ENCODE assay signal across 15 cellular contexts in the genomic region with DNA sequence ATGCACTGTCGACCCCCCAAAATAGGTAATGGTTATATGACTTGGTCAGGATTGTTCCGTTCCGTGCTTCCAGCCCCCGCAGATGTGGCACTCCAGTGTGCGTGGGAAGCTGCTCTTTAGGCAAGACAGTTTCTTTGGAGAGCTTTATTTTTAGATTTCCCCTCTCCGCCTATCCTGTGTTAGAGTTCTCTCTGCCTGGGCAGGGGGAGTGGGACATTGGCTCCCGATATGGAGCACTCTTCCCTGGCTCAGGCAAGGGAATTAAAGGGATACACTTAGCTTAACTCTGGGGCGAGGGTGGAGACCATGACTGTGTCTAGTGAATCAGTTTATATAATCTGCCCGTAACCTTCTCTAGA. TPM values are rescaled to one million over a fixed set of nuclear protein-coding genes. Genes with fewer than 3 reads are reported as not detected.
DNase-seq lines count a peak whose midpoint lies in the region; ATAC-seq and TF ChIP-seq lines count a peak whose summit lies in the region.
"Had no signal": no experiment of that assay in that cellular context is flagged by ENCODE, and none has a peak within 500 bp of the region (broad histone marks: within the 10 kb centered on the region; RNA-seq: fewer than 3 reads in every experiment).

No MANE protein-coding gene starts in this region.

- peaks cover 0 to 31% of the 10 kb centered on the region in 2 donors for H3K4me1 ChIP-seq in right atrium auricular region
- H3K4me1 ChIP-seq in psoas muscle, result peaks cover 6% of the 10 kb centered on the region

- WGBS in psoas muscle, 3 donors, result 53 to 70% (median 53%) methylated on average over 9 of the region's 9 CpGs

- H3K36me3 ChIP-seq in right atrium auricular region (no peaks in the 10 kb centered on the region), psoas muscle (ENCODE audit: insufficient read depth in 1 of 2, low read depth in 1 of 2) (no peaks in the 10 kb centered on the region)

- H3K4me3 ChIP-seq in choroid plexus epithelial cell (ENCODE audit: low read depth, low read length) (peak overlapping the region; percentile 13), right atrium auricular region (peak overlapping the region in 1 of 2 donors; percentile 22), psoas muscle (no peak overlapping the region)

- DNase-seq in choroid plexus epithelial cell (ENCODE audit: low read depth) (peak; percentile 13), right atrium auricular region (ENCODE audit: low spot score) (no peak), psoas muscle (no peak), NCI-H1436 treated with DMSO at 0.1 percent for 48 hours (lab: John Stamatoyannopoulos, UW) (no peak), NCI-H345 (lab: John Stamatoyannopoulos, UW) (no peak)
- DNase-seq: activated CD8-positive, alpha-beta T cell treated with anti-CD3 and anti-CD28 coated beads, Interleukin-2, amount 10 ng/mL, durations not matched to agents 7 days and 5 days; C1 segment of cervical spinal cord; effector CD4-positive, alpha-beta T cell; hippocampal formation; MM.1S; stimulated activated CD4-positive, alpha-beta T cell treated with anti-CD3 and anti-CD28 coated beads, Interleukin-12 subunit alpha, Interleukin-12 subunit beta, amount 100 ng/mL, for 4 hours had no signal

- H3K27me3 ChIP-seq in right atrium auricular region (no peaks in the 10 kb centered on the region), psoas muscle (ENCODE audit: insufficient read depth in 3 of 3, low read length in 2 of 3) (peaks cover 0 to 16% (median 0%) of the 10 kb centered on the region in 3 donors)

- H3K27ac ChIP-seq in C4-2B, result peak overlapping the region; percentile 81
- peak overlapping the region; percentile 60 to 81 for H3K27ac ChIP-seq in right atrium auricular region
- no peak overlapping the region for H3K27ac ChIP-seq in psoas muscle
- H3K27ac ChIP-seq: HL-60 had no signal

- intact Hi-C loops in psoas muscle (cut with DNase I), result no loop called here

- peak in 3 of 4 donors; percentile 67 to 71 (median 69) for ATAC-seq in psoas muscle
- no peak for ATAC-seq in GM21529 (IDR thresholded peaks at IDR 0.05; ENCODE audit: unreplicated experiment)
- no peak for ATAC-seq in GM18907 (IDR thresholded peaks at IDR 0.05; ENCODE audit: unreplicated experiment)
- ATAC-seq: activated CD8-positive, alpha-beta T cell treated with anti-CD3 and anti-CD28 coated beads, Interleukin-2, amount 10 ng/mL, durations not matched to agents 7 days and 5 days had no signal

- H3K9me3 ChIP-seq in right atrium auricular region, result no peaks in the 10 kb centered on the region
- H3K9me3 ChIP-seq in psoas muscle, result no peaks in the 10 kb centered on the region

- TF ChIP-seq CTCF in C4-2B (conservative IDR thresholded peaks at IDR 0.05) (no peak), choroid plexus epithelial cell (conservative IDR thresholded peaks at IDR 0.05; ENCODE audit: low read depth, low read length) (no peak), right atrium auricular region (IDR thresholded peaks at IDR 0.05) (no peak), psoas muscle (IDR thresholded peaks at IDR 0.05) (no peak)

RNA-seq across cellular contexts. Expression of a gene that starts 36.0 kb away (rescaled TPM):
- total RNA-seq in right atrium auricular region (10 to 100 TPM in 1 of 2 donors, 1 to 10 TPM in 1; 8.8 to 34.6 TPM), psoas muscle (1 to 10 TPM; 1.2 to 1.6 (median 1.4) TPM)
- 1 to 10 TPM in 1 of 3 donors, under 1 TPM in 2; 0.27 to 1.4 (median 0.52) TPM for polyA plus RNA-seq in psoas muscle

RNA-seq across cellular contexts. Expression of a gene that starts 57.5 kb away (rescaled TPM):
- total RNA-seq in right atrium auricular region (not detected), psoas muscle (not detected)
- under 1 TPM in 1 of 3 donors, not detected in 2; 0.01 TPM for polyA plus RNA-seq in psoas muscle

Comparison
In these comparisons a context has a peak if more than half of its experiments do, and no peak if none do; other contexts are left out.
1. ATAC-seq: peak in psoas muscle (3 of 4); none in GM21529 (single experiment) and GM18907 (single experiment).